ENCODE assay signal across 1 cellular context in the genomic region with DNA sequence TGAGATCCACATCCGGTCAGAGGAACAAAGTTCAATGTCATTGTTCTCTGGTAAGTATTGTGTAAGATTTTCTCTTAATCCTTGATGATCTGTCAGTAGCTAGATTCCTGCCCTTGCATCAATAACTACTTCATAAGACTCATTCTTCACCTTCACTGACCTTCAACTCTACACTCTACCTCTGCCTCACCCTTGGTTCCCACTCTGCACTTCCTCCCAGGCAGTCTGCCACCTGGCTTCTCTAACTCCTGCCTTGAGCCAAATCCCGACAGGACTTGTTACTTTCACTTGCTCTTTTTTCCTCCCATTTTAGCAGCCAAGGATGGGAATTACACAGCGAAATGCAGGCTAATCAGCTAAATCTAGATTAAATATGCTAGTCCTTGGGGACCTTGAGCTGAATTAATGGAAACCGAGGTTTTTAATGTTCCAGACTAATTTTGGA.
TF ChIP-seq lines count a peak whose summit lies in the region.

No MANE protein-coding gene starts in this region.

TF ChIP-seq in SK-N-SH, 30 proteins besides CTCF, POLR2A, EP300 and RAD21 (continued from another document):
- TF ChIP-seq, protein P1, sequence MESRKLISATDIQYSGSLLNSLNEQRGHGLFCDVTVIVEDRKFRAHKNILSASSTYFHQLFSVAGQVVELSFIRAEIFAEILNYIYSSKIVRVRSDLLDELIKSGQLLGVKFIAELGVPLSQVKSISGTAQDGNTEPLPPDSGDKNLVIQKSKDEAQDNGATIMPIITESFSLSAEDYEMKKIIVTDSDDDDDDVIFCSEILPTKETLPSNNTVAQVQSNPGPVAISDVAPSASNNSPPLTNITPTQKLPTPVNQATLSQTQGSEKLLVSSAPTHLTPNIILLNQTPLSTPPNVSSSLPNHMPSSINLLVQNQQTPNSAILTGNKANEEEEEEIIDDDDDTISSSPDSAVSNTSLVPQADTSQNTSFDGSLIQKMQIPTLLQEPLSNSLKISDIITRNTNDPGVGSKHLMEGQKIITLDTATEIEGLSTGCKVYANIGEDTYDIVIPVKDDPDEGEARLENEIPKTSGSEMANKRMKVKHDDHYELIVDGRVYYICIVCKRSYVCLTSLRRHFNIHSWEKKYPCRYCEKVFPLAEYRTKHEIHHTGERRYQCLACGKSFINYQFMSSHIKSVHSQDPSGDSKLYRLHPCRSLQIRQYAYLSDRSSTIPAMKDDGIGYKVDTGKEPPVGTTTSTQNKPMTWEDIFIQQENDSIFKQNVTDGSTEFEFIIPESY (IDR thresholded peaks at IDR 0.05; ENCODE audit: borderline replicate concordance, low read depth): no peak
- TF ChIP-seq FOXM1 (IDR thresholded peaks at IDR 0.05; ENCODE audit: low read depth) (no peak), GABPA (IDR thresholded peaks at IDR 0.05; ENCODE audit: low read depth) (no peak), GATA2 (CRISPR knock-in tag; IDR thresholded peaks at IDR 0.05) (no peak), NFIC (IDR thresholded peaks at IDR 0.05; ENCODE audit: borderline replicate concordance) (no peak)
- TF ChIP-seq, protein P2, sequence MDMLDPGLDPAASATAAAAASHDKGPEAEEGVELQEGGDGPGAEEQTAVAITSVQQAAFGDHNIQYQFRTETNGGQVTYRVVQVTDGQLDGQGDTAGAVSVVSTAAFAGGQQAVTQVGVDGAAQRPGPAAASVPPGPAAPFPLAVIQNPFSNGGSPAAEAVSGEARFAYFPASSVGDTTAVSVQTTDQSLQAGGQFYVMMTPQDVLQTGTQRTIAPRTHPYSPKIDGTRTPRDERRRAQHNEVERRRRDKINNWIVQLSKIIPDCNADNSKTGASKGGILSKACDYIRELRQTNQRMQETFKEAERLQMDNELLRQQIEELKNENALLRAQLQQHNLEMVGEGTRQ (IDR thresholded peaks at IDR 0.05; ENCODE audit: borderline replicate concordance, low read depth, low read length): no peak
- TF ChIP-seq, protein P3, sequence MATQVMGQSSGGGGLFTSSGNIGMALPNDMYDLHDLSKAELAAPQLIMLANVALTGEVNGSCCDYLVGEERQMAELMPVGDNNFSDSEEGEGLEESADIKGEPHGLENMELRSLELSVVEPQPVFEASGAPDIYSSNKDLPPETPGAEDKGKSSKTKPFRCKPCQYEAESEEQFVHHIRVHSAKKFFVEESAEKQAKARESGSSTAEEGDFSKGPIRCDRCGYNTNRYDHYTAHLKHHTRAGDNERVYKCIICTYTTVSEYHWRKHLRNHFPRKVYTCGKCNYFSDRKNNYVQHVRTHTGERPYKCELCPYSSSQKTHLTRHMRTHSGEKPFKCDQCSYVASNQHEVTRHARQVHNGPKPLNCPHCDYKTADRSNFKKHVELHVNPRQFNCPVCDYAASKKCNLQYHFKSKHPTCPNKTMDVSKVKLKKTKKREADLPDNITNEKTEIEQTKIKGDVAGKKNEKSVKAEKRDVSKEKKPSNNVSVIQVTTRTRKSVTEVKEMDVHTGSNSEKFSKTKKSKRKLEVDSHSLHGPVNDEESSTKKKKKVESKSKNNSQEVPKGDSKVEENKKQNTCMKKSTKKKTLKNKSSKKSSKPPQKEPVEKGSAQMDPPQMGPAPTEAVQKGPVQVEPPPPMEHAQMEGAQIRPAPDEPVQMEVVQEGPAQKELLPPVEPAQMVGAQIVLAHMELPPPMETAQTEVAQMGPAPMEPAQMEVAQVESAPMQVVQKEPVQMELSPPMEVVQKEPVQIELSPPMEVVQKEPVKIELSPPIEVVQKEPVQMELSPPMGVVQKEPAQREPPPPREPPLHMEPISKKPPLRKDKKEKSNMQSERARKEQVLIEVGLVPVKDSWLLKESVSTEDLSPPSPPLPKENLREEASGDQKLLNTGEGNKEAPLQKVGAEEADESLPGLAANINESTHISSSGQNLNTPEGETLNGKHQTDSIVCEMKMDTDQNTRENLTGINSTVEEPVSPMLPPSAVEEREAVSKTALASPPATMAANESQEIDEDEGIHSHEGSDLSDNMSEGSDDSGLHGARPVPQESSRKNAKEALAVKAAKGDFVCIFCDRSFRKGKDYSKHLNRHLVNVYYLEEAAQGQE (IDR thresholded peaks at IDR 0.05; ENCODE audit: low read depth, low read length): no peak
TF ChIP-seq in SK-N-SH: peak in this region for 0.
